30 cellular contexts compared by ENCODE assay signal in the genomic region with DNA sequence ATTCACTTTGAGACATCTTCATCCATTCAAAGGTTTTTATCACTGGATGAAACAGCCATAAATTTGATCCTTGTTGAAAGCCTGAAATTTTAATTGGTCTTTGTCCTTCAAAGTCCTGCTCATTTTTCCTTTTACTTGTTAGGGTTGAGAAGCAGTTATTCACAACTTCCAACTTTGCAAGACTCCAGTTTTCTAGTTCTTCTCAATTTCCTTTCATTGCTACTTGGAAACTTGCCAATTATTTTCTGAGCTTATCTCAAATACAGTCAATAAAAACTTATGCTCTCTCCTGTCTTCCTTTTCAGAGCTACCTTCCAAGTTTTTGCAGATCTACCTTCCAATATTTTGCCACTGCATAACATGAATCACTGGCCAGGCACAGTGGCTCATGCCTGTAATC.
"Had no signal": no experiment of that assay in that cellular context is flagged by ENCODE, and none has a peak within 500 bp of the region (broad histone marks: within the 10 kb centered on the region; RNA-seq: fewer than 3 reads in every experiment).

No MANE protein-coding gene starts in this region.

- ATAC-seq: activated naive CD4-positive, alpha-beta T cell treated with anti-CD3 and anti-CD28 coated beads, Interleukin-2, amount 50 U/mL, for 72 hours; activated T-cell treated with anti-CD3 and anti-CD28 coated beads, Interleukin-2, amount 50 U/mL, for 72 hours; esophagus mucosa; foreskin keratinocyte; gastrocnemius medialis; heart left ventricle; WTC11 had no signal

- H3K9me3 ChIP-seq: colonic mucosa, gastrocnemius medialis had no signal

- H3K36me3 ChIP-seq: ascending aorta, breast epithelium, cardiac muscle cell, colonic mucosa, gastrocnemius medialis, heart left ventricle had no signal

- H3K4me1 ChIP-seq: ascending aorta, breast epithelium, colonic mucosa, foreskin keratinocyte, heart left ventricle had no signal

- DNase-seq: activated CD4-positive, alpha-beta memory T cell treated with anti-CD3 and anti-CD28 coated beads, Interleukin-2, amount 10 ng/mL, durations not matched to agents 7 days and 5 days; activated CD4-positive, alpha-beta T cell treated with anti-CD3 and anti-CD28 coated beads for 1 hour; activated CD4-positive, alpha-beta T cell treated with anti-CD3 and anti-CD28 coated beads for 4 hours; activated CD4-positive, alpha-beta T cell treated with anti-CD3 and anti-CD28 coated beads, Interleukin-2, amount 10 ng/mL, durations not matched to agents 7 days and 5 days; activated CD4-positive, alpha-beta T cell treated with anti-CD3 and anti-CD28 coated beads, Interleukin-2, amount 50 U/mL, for 4 hours; activated CD8-positive, alpha-beta memory T cell treated with anti-CD3 and anti-CD28 coated beads, Interleukin-2, amount 50 U/mL, for 48 hours; activated gamma-delta T cell; activated naive CD4-positive, alpha-beta T cell; activated naive CD4-positive, alpha-beta T cell treated with anti-CD3 and anti-CD28 coated beads, Interleukin-2, amount 10 ng/mL, durations not matched to agents 7 days and 5 days; activated naive CD8-positive, alpha-beta T cell treated with anti-CD3 and anti-CD28 coated beads, Interleukin-2, amount 10 ng/mL, durations not matched to agents 7 days and 5 days; activated T-cell treated with anti-CD3 and anti-CD28 coated beads for 4 hours; activated T-cell treated with anti-CD3 and anti-CD28 coated beads, Interleukin-2, amount 50 U/mL, for 24 hours; activated T-cell treated with anti-CD3 and anti-CD28 coated beads, Interleukin-2, amount 50 U/mL, for 72 hours; central memory CD4-positive, alpha-beta T cell; cerebellar nuclear complex; colonic mucosa; dorsolateral prefrontal cortex; effector memory CD4-positive, alpha-beta T cell; endodermal cell; foreskin keratinocyte; gastrocnemius medialis; glutamatergic neuron; heart left ventricle; T-helper 2 cell had no signal

- H3K27ac ChIP-seq: ascending aorta, breast epithelium, cardiac muscle cell, colonic mucosa, dorsolateral prefrontal cortex, foreskin keratinocyte, gastrocnemius medialis, heart left ventricle had no signal

- H3K4me3 ChIP-seq: ascending aorta, breast epithelium, cardiac muscle cell, colonic mucosa, dorsolateral prefrontal cortex, gastrocnemius medialis, heart left ventricle had no signal
